Comparison of ENCODE assay signal across 9 cellular contexts in genomic region chr11:31160504-31161422, GRCh38.
DNase-seq lines count a peak whose midpoint lies in the region; ATAC-seq and TF ChIP-seq lines count a peak whose summit lies in the region.
"Had no signal": no experiment of that assay in that cellular context is flagged by ENCODE, and none has a peak within 500 bp of the region (broad histone marks: within the 10 kb centered on the region; RNA-seq: fewer than 3 reads in every experiment).

No MANE protein-coding gene starts in this region.

- H3K4me3 Mint-ChIP-seq in WTC11: no peak overlapping the region
- no peak overlapping the region for H3K4me3 Mint-ChIP-seq in nephron

- POLR2A ChIA-PET in WTC11 (lab: Charles Lee): no interaction called here

- intact Hi-C loops in sigmoid colon (cut with DNase I): no loop called here

- no peaks in the 10 kb centered on the region for H3K4me1 ChIP-seq in sigmoid colon

- CTCF ChIA-PET in WTC11 (lab: Charles Lee): interaction anchor here (1.0 to 1.5 kb wide), 5 partner anchors 20 to 80 kb away, joined by 3 to 5 read pairs (median 4); no protein-coding TSS in a partner anchor

- WGBS in sigmoid colon, 2 donors: 75 to 81% methylated on average over 5 of the region's 5 CpGs

- H3K9me3 ChIP-seq in sigmoid colon: no peaks in the 10 kb centered on the region

- H3K27me3 ChIP-seq in sigmoid colon: no peaks in the 10 kb centered on the region

- H3K4me3 ChIP-seq in LNCaP clone FGC (ENCODE audit: low read depth, low read length) (no peak overlapping the region), sigmoid colon (no peak overlapping the region)

- TF ChIP-seq POLR2A in sigmoid colon (IDR thresholded peaks at IDR 0.05): no peak

- H3K9me3 Mint-ChIP-seq in WTC11 (no peaks in the 10 kb centered on the region), nephron (no peaks in the 10 kb centered on the region)

- ATAC-seq in GM18907 (IDR thresholded peaks at IDR 0.05; ENCODE audit: unreplicated experiment) (peak; percentile 76), WTC11 (peak; percentile 84)

- DNase-seq in LNCaP clone FGC (ENCODE audit: low read depth) (no peak), WTC11 (ENCODE audit: low spot score) (no peak), AG08395 (ENCODE audit: low spot score) (no peak), DMS153 (lab: John Stamatoyannopoulos, UW) (no peak), sigmoid colon (no peak)
- no peak for DNase-seq in activated CD8-positive, alpha-beta memory T cell treated with anti-CD3 and anti-CD28 coated beads, Interleukin-2, amount 50 U/mL, for 48 hours
- DNase-seq: central memory CD4-positive, alpha-beta T cell had no signal

- no peaks in the 10 kb centered on the region for H3K36me3 ChIP-seq in sigmoid colon

- H3K27me3 Mint-ChIP-seq in WTC11 (ENCODE audit: low read depth) (no peaks in the 10 kb centered on the region), nephron (ENCODE audit: low read depth) (peaks cover 4% of the 10 kb centered on the region)

- no peak for TF ChIP-seq EP300 in sigmoid colon (IDR thresholded peaks at IDR 0.05)

- H3K36me3 Mint-ChIP-seq in WTC11 (no peaks in the 10 kb centered on the region), nephron (ENCODE audit: low read depth) (no peaks in the 10 kb centered on the region)

- no peak overlapping the region for H3K27ac Mint-ChIP-seq in WTC11
- no peak overlapping the region for H3K27ac Mint-ChIP-seq in nephron

- TF ChIP-seq CTCF in LNCaP clone FGC (IDR thresholded peaks at IDR 0.05; ENCODE audit: control insufficient read depth, extremely low read depth, insufficient read depth): peak; percentile 24; the same call in 1 of the 2 replicates
- TF ChIP-seq CTCF in WTC11 (IDR thresholded peaks at IDR 0.05): peak; percentile 54
- TF ChIP-seq CTCF in nephron (IDR thresholded peaks at IDR 0.05; ENCODE audit: unreplicated experiment in 3 of 3): peak in 2 of 3 experiments; percentile 20 to 34
- no peak for TF ChIP-seq CTCF in sigmoid colon (IDR thresholded peaks at IDR 0.05)

- no peak overlapping the region for H3K27ac ChIP-seq in sigmoid colon

- H3K4me1 Mint-ChIP-seq in WTC11 (0 out of 2 replicates have a peak, but pooled peaks cover 2% of the 10 kb centered on the region), nephron (no peaks in the 10 kb centered on the region)

TF ChIP-seq in WTC11, 78 proteins besides CTCF, POLR2A, EP300 and RAD21:
- TF ChIP-seq JUN (CRISPR knock-in tag; IDR thresholded peaks at IDR 0.05) (no peak), ZMAT4 (CRISPR knock-in tag; IDR thresholded peaks at IDR 0.05) (no peak), ESRRA (CRISPR knock-in tag; IDR thresholded peaks at IDR 0.05; ENCODE audit: borderline replicate concordance) (no peak), ZSCAN18 (CRISPR knock-in tag; IDR thresholded peaks at IDR 0.05) (no peak), PREB (CRISPR knock-in tag; IDR thresholded peaks at IDR 0.05; ENCODE audit: borderline replicate concordance) (no peak), ZNF671 (CRISPR knock-in tag; IDR thresholded peaks at IDR 0.05) (no peak)

Comparison
In these comparisons a context has a peak if more than half of its experiments do, and no peak if none do; other contexts are left out.
1. CTCF ChIP-seq: peak in LNCaP clone FGC (single experiment), WTC11 (single experiment) and nephron (2 of 3); none in sigmoid colon (0 of 4).